ENCODE assay signal across 8 cellular contexts in the genomic region with DNA sequence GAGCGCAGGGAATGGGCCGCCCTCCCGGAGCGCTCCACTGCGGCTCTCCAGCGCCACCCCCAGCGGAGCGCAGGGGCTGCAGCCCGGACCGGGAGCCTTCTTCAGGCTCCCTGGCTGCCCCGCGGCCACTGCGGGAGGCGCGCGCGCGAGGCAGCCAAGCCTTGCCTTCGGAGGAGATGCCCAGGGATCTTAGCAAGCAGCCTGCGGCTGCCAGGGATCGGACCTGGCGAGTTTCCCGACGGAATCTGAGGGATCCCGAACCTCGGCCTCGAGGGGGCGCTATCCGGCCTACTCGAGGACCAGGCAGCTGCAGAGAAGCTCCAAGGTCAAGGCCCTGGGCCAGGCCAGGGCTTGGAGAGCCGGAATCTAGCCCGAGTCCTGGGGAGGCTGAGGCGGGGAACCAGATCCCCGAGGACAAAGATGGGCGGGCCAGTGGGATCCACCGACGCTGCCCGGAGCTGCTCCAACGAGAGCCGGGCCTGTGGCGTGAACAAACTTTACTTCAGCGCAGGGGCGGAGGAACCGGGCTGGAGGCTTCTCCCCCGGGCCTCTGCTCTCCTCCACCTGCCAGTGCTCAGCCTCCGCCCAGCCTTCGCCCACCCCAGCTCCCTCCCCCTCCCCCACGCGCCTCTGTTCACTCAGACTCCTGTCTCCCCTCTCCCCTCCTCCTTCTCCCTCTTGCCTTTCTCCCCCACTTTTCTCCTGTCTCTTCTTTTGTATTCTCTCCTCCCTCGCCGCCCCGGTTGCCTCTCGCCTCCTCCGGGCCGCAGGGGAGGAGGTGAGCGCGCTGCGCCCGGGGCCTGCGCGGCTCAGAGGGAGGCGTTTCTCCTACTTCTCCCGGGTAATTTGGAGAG. TPM values are rescaled to one million over a fixed set of nuclear protein-coding genes. Genes with fewer than 3 reads are reported as not detected.
DNase-seq lines count a peak whose midpoint lies in the region; ATAC-seq, FAIRE-seq and TF ChIP-seq lines count a peak whose summit lies in the region.

A gene (plus strand): TSS at position 567 of the 854 bp plus-strand sequence. CDS start 889 bp downstream, outside the sequence.

- H3K27me3 Mint-ChIP-seq in activated CD4-positive, alpha-beta T cell treated with anti-CD3 and anti-CD28 coated beads for 36 hours = peaks cover 31% of the 10 kb centered on the region

- CTCF ChIA-PET in activated CD4-positive, alpha-beta T cell treated with anti-CD3 and anti-CD28 coated beads for 36 hours (lab: Charles Lee) = no interaction called here

- H3K4me1 ChIP-seq in aorta (ENCODE audit: control insufficient read depth in 1 of 2, insufficient read depth in 2 of 2, low read length in 2 of 2) = no peaks in the 10 kb centered on the region

- H3K36me3 Mint-ChIP-seq in activated CD4-positive, alpha-beta T cell treated with anti-CD3 and anti-CD28 coated beads for 36 hours (ENCODE audit: low read depth) = no peaks in the 10 kb centered on the region

- TF ChIP-seq CTCF in astrocyte of the spinal cord (IDR thresholded peaks at IDR 0.05; ENCODE audit: low read depth, low read length) = peak; percentile 27
- TF ChIP-seq CTCF in D721Med (IDR thresholded peaks at IDR 0.05; ENCODE audit: insufficient read depth, missing control alignments) = no peak

- H3K9me3 Mint-ChIP-seq in activated CD4-positive, alpha-beta T cell treated with anti-CD3 and anti-CD28 coated beads for 36 hours (ENCODE audit: low read depth) = no peaks in the 10 kb centered on the region

- intact Hi-C loops in activated CD4-positive, alpha-beta T cell treated with anti-CD3 and anti-CD28 coated beads for 36 hours (cut with DNase I, micrococcal nuclease) = no loop called here
- intact Hi-C loops in aorta (cut with DNase I) = no loop called here

- H3K4me1 Mint-ChIP-seq in activated CD4-positive, alpha-beta T cell treated with anti-CD3 and anti-CD28 coated beads for 36 hours = no peaks in the 10 kb centered on the region

- no peak for FAIRE-seq in D721Med (lab: Jason Lieb, UNC)

- in situ Hi-C loops in astrocyte of the spinal cord (cut with HindIII; ENCODE audit: low sequenced_read_pairs) = no loop called here

- 1% methylated on average over 57 to 63 of the region's 63 CpGs for WGBS in aorta, 2 donors

- ATAC-seq in activated CD4-positive, alpha-beta T cell treated with anti-CD3 and anti-CD28 coated beads for 36 hours = no peak
- ATAC-seq in aorta (ENCODE audit: low FRiP score) (peak; percentile 58), GM21381 (IDR thresholded peaks at IDR 0.05; ENCODE audit: unreplicated experiment) (no peak)

- DNase-seq in activated CD4-positive, alpha-beta T cell treated with anti-CD3 and anti-CD28 coated beads for 36 hours = peak; percentile 15
- no peak for DNase-seq in activated CD4-positive, alpha-beta T cell treated with anti-CD3 and anti-CD28 coated beads, Interleukin-2, amount 50 U/mL, for 1 hour
- no peak for DNase-seq in astrocyte of the spinal cord (ENCODE audit: low read depth, low spot score)
- peak; percentile 91 for DNase-seq in islet precursor cell
- peak in 1 of 2 donors; percentile 81 for DNase-seq in aorta
- DNase-seq in DMS153 (lab: John Stamatoyannopoulos, UW) = no peak
- no peak for DNase-seq in D721Med (ENCODE audit: insufficient read length, low spot score)

- POLR2A ChIA-PET in activated CD4-positive, alpha-beta T cell treated with anti-CD3 and anti-CD28 coated beads for 36 hours (lab: Charles Lee) = no interaction called here

- H3K9me3 ChIP-seq in aorta (ENCODE audit: control insufficient read depth, low read length) = no peaks in the 10 kb centered on the region

- H3K4me3 ChIP-seq in astrocyte of the spinal cord (ENCODE audit: low read depth, low read length) (no peak within 1 kb of the TSS), aorta (ENCODE audit: low read length in 2 of 2) (no peak within 1 kb of the TSS)

- H3K27ac ChIP-seq in aorta (ENCODE audit: low read depth in 1 of 2, low read length in 2 of 2) = no peak within 1 kb of the TSS

- H3K36me3 ChIP-seq in aorta (ENCODE audit: control insufficient read depth in 1 of 2, insufficient read depth in 2 of 2, low read length in 1 of 2) = no peaks in the 10 kb centered on the region

- H3K27ac Mint-ChIP-seq in activated CD4-positive, alpha-beta T cell treated with anti-CD3 and anti-CD28 coated beads for 36 hours = no peak within 1 kb of the TSS

- no peaks in the 10 kb centered on the region for H3K27me3 ChIP-seq in aorta (ENCODE audit: control insufficient read depth in 1 of 2, insufficient read depth in 2 of 2, low read length in 1 of 2)

- H3K4me3 Mint-ChIP-seq in activated CD4-positive, alpha-beta T cell treated with anti-CD3 and anti-CD28 coated beads for 36 hours = no peak within 1 kb of the TSS

RNA-seq across cellular contexts. Expression of the gene that starts here (rescaled TPM):
- total RNA-seq in activated CD4-positive, alpha-beta T cell treated with anti-CD3 and anti-CD28 coated beads for 36 hours = not detected
- under 1 TPM; 0.12 to 0.16 TPM for total RNA-seq in aorta
- polyA plus RNA-seq in aorta = not detected

Comparison
In these comparisons a context has a peak if more than half of its experiments do, and no peak if none do; other contexts are left out.
1. Peak in DNase-seq in activated CD4-positive, alpha-beta T cell treated with anti-CD3 and anti-CD28 coated beads for 36 hours; RNA of the gene not detected or under 1 TPM.
2. Peak in ATAC-seq in aorta; RNA of the gene not detected or under 1 TPM.